In genomic region chr3:119518026-119518425, GRCh38 we compare ENCODE assay signal across 18 cellular contexts. TPM values are rescaled to one million over a fixed set of nuclear protein-coding genes. Genes with fewer than 3 reads are reported as not detected.
DNase-seq lines count a peak whose midpoint lies in the region; ATAC-seq, FAIRE-seq and TF ChIP-seq lines count a peak whose summit lies in the region.
"Had no signal": no experiment of that assay in that cellular context is flagged by ENCODE, and none has a peak within 500 bp of the region (broad histone marks: within the 10 kb centered on the region; RNA-seq: fewer than 3 reads in every experiment).

No MANE protein-coding gene starts in this region.

- peaks cover 3% of the 10 kb centered on the region for H3K4me1 Mint-ChIP-seq in T-helper 2 cell treated with Interferon-gamma antibody and Interleukin-4, amounts not matched to agents 5 μg/mL and 100 μg/mL, for 36 hours (ENCODE audit: low read depth)

- H3K9ac ChIP-seq in GM12878 (ENCODE audit: control insufficient read depth, insufficient read depth, low read length): no peak overlapping the region
- H3K9ac ChIP-seq: BLaER1 treated with 17β-estradiol and CSF1 and Interleukin-3, amounts not matched to agents 10 nM and 100 nM had no signal

- FAIRE-seq in GM12878 (lab: Jason Lieb, UNC): no peak
- FAIRE-seq: GM19239 had no signal

- H3K27ac Mint-ChIP-seq in T-helper 2 cell treated with Interferon-gamma antibody and Interleukin-4, amounts not matched to agents 5 μg/mL and 100 μg/mL, for 36 hours: no peak overlapping the region
- H3K27ac Mint-ChIP-seq: CD4-positive, CD25-positive, alpha-beta regulatory T cell; HFFc6 had no signal

- H3K4me3 ChIP-seq in heart left ventricle: no peak overlapping the region
- H3K4me3 ChIP-seq in GM12878: no peak overlapping the region
- H3K4me3 ChIP-seq in adrenal gland: no peak overlapping the region
- H3K4me3 ChIP-seq: BLaER1 treated with 17β-estradiol and CSF1 and Interleukin-3, amounts not matched to agents 10 nM and 100 nM had no signal

- ATAC-seq in heart left ventricle: peak in 3 of 4 donors; percentile 43 to 52 (median 44)
- 0 out of 3 replicates have a peak, but pooled peaks have one; percentile 27 for ATAC-seq in GM12878
- ATAC-seq in left ventricle myocardium superior: peak; percentile 59

- H2AFZ ChIP-seq in GM12878 (ENCODE audit: control insufficient read depth, low read depth, low read length): no peak overlapping the region

- H3K9me3 ChIP-seq in heart left ventricle: peaks cover 0 to 8% (median 0%) of the 10 kb centered on the region in 12 donors
- no peaks in the 10 kb centered on the region; the same call in 2 of the 3 replicates for H3K9me3 ChIP-seq in GM12878 (replicated peaks; ENCODE audit: control insufficient read depth, insufficient read depth, low read length)
- H3K9me3 ChIP-seq in adrenal gland (replicated peaks in 1 of 3): no peaks in the 10 kb centered on the region

- H3K4me1 ChIP-seq in heart left ventricle (peaks cover 0 to 16% (median 5%) of the 10 kb centered on the region in 12 donors), GM12878 (ENCODE audit: control insufficient read depth, insufficient read depth, low read length) (no peaks in the 10 kb centered on the region), adrenal gland (replicated peaks in 1 of 2) (no peaks in the 10 kb centered on the region)

- H3K4me3 Mint-ChIP-seq in T-helper 2 cell treated with Interferon-gamma antibody and Interleukin-4, amounts not matched to agents 5 μg/mL and 100 μg/mL, for 36 hours: no peak overlapping the region
- H3K4me3 Mint-ChIP-seq: CD4-positive, CD25-positive, alpha-beta regulatory T cell; HFFc6 had no signal

- H3K79me2 ChIP-seq in GM12878 (ENCODE audit: control insufficient read depth, insufficient read depth, low read length): no peaks in the 10 kb centered on the region

- H3K36me3 ChIP-seq in heart left ventricle (peaks cover 3 to 100% (median 97%) of the 10 kb centered on the region in 9 donors), GM12878 (ENCODE audit: control insufficient read depth in 2 of 2, insufficient read depth in 2 of 2, low read length in 1 of 2) (peaks cover 2 to 34% of the 10 kb centered on the region in 2 experiments), adrenal gland (replicated peaks in 1 of 2) (peaks cover 0 to 70% of the 10 kb centered on the region in 2 donors)

- WGBS in heart left ventricle, 4 donors: 95 to 100% (median 98%) methylated on average over 1 of the region's 1 CpG
- WGBS in GM12878 (ENCODE audit: insufficient coverage, insufficient replicate concordance, low lambda C conversion rate, missing lambda C conversion rate): 100% methylated on average over 1 of the region's 1 CpG
- WGBS in adrenal gland, 4 donors: 86 to 100% (median 99%) methylated on average over 1 of the region's 1 CpG

- H3K9me3 Mint-ChIP-seq in T-helper 2 cell treated with Interferon-gamma antibody and Interleukin-4, amounts not matched to agents 5 μg/mL and 100 μg/mL, for 36 hours: peaks cover 11% of the 10 kb centered on the region
- H3K9me3 Mint-ChIP-seq: HFFc6 had no signal

- H3K36me3 Mint-ChIP-seq in T-helper 2 cell treated with Interferon-gamma antibody and Interleukin-4, amounts not matched to agents 5 μg/mL and 100 μg/mL, for 36 hours (ENCODE audit: low read depth): peaks cover 72% of the 10 kb centered on the region

- TF ChIP-seq POLR2A in heart left ventricle (IDR thresholded peaks at IDR 0.05) (no peak), GM12878 (IDR thresholded peaks at IDR 0.05; ENCODE audit: low read depth, low read length) (no peak), adrenal gland (IDR thresholded peaks at IDR 0.05) (no peak)

- CTCF ChIA-PET in GM12878 (lab: Yijun Ruan, JAX): interaction anchor here (0.8 to 1.4 kb wide), 4 partner anchors 10 to 243 kb away, joined by 3 read pairs; no protein-coding TSS in a partner anchor

- SMC1A ChIA-PET in GM12878 (lab: Charles Lee; ENCODE audit: uncharacterized antibody, unreplicated experiment): interaction anchor here (1.3 to 2.1 kb wide), 5 partner anchors 9 to 165 kb away, joined by 3 to 10 read pairs (median 4); no protein-coding TSS in a partner anchor

- no peaks in the 10 kb centered on the region for H4K20me1 ChIP-seq in GM12878 (ENCODE audit: control insufficient read depth, insufficient read depth)
- H4K20me1 ChIP-seq: BLaER1 treated with 17β-estradiol and CSF1 and Interleukin-3, amounts not matched to agents 10 nM and 100 nM had no signal

- peak in 1 of 12 donors; percentile 4 for TF ChIP-seq CTCF in heart left ventricle (IDR thresholded peaks at IDR 0.05)
- TF ChIP-seq CTCF in GM12878 (IDR thresholded peaks at IDR 0.05 in 2 of 3, conservative IDR thresholded peaks at IDR 0.05 in 1 of 3; ENCODE audit: control insufficient read depth in 2 of 3, extremely low read depth in 1 of 3, insufficient read depth in 1 of 3, low read depth in 3 of 3, low read length in 3 of 3): peak in 1 of 3 experiments; percentile 8; a peak in 1 of 6 replicates
- no peak for TF ChIP-seq CTCF in adrenal gland (IDR thresholded peaks at IDR 0.05)

- no peak for TF ChIP-seq EP300 in GM12878 (IDR thresholded peaks at IDR 0.05; ENCODE audit: borderline replicate concordance in 1 of 2, control insufficient read depth in 1 of 2, low read depth in 2 of 2, low read length in 2 of 2)

- in situ Hi-C loops in GM12878 (cut with MboI): no loop called here

- intact Hi-C loops in heart left ventricle (cut with DNase I): no loop called here
- intact Hi-C loops in cardiac septum (cut with DNase I): no loop called here
- intact Hi-C loops in GM12878 (cut with micrococcal nuclease; ENCODE audit: unreplicated experiment): no loop called here
- intact Hi-C loops in left ventricle myocardium superior (cut with micrococcal nuclease): no loop called here
- intact Hi-C loops in adrenal gland (cut with DNase I): no loop called here

- H3K27me3 ChIP-seq in heart left ventricle: no peaks in the 10 kb centered on the region
- H3K27me3 ChIP-seq in GM12878 (replicated peaks in 1 of 2; ENCODE audit: control insufficient read depth in 2 of 2, insufficient read depth in 2 of 2, low read length in 1 of 2): no peaks in the 10 kb centered on the region
- no peaks in the 10 kb centered on the region for H3K27me3 ChIP-seq in adrenal gland
- H3K27me3 ChIP-seq: BLaER1 treated with 17β-estradiol and CSF1 and Interleukin-3, amounts not matched to agents 10 nM and 100 nM had no signal

- no TSS peak for BruUV-seq in GM12878 (replicated peaks; lab: Mats Ljungman, UMichigan)

- H3K27ac ChIP-seq in heart left ventricle (peak overlapping the region; percentile 53 to 87 (median 79)), GM12878 (ENCODE audit: control insufficient read depth, insufficient read depth) (no peak overlapping the region), adrenal gland (no peak overlapping the region)
- H3K27ac ChIP-seq: BLaER1 treated with 17β-estradiol and CSF1 and Interleukin-3, amounts not matched to agents 10 nM and 100 nM had no signal

- no peak for DNase-seq in heart left ventricle
- no peak for DNase-seq in cardiac septum (ENCODE audit: low spot score)
- DNase-seq in GM12878 (ENCODE audit: low read depth, low spot score): no peak
- DNase-seq in left ventricle myocardium superior: no peak
- DNase-seq in adrenal gland: no peak
- DNase-seq in T-helper 2 cell treated with Interferon-gamma antibody and Interleukin-4, amounts not matched to agents 5 μg/mL and 100 μg/mL, for 36 hours (ENCODE audit: low spot score): no peak
- no peak for DNase-seq in NCI-H146 treated with DMSO at 0.1 percent for 48 hours (lab: John Stamatoyannopoulos, UW; ENCODE audit: unreplicated experiment)
- DNase-seq: ACHN; Calu3; CD4-positive, CD25-positive, alpha-beta regulatory T cell; DMS 273 treated with DMSO at 0.1 percent for 48 hours; HCEC 1CT; HFFc6 had no signal

- H3K4me2 ChIP-seq in GM12878 (ENCODE audit: control insufficient read depth, insufficient read depth): no peak overlapping the region
- H3K4me2 ChIP-seq: BLaER1 treated with 17β-estradiol and CSF1 and Interleukin-3, amounts not matched to agents 10 nM and 100 nM had no signal

- RAD21 ChIA-PET in GM12878 (lab: Charles Lee; ENCODE audit: unreplicated experiment): interaction anchor here (1.0 kb wide), 1 partner anchor 82 kb away, joined by 4 read pairs; no protein-coding TSS in a partner anchor

- TF ChIP-seq RAD21 in GM12878 (IDR thresholded peaks at IDR 0.05; ENCODE audit: insufficient read depth, low read depth, low read length): no peak

- POLR2A ChIA-PET in GM12878 (lab: Charles Lee): interaction anchor here (0.7 to 3.7 kb wide), 2 partner anchors 10 to 166 kb away, joined by 6 to 19 read pairs; no protein-coding TSS in a partner anchor

- H3K27me3 Mint-ChIP-seq in T-helper 2 cell treated with Interferon-gamma antibody and Interleukin-4, amounts not matched to agents 5 μg/mL and 100 μg/mL, for 36 hours (ENCODE audit: low read depth): no peaks in the 10 kb centered on the region
- H3K27me3 Mint-ChIP-seq: CD4-positive, CD25-positive, alpha-beta regulatory T cell had no signal

RNA-seq across cellular contexts. Expression of gene TIMMDC1, which starts 19.7 kb away (rescaled TPM):
- total RNA-seq in heart left ventricle: 100 to 1,000 TPM in 8 of 9 donors, 10 to 100 TPM in 1; 78.6 to 297 (median 224) TPM
- polyA plus RNA-seq in heart left ventricle: 100 to 1,000 TPM; 132 to 134 TPM
- 211 TPM for total RNA-seq in cardiac septum
- 48.8 and 57.4 TPM in 2 replicates for total RNA-seq in GM12878 (2013; cell fraction: nucleolus; rRNA removed)
- 55.5 and 59.3 TPM in 2 replicates for total RNA-seq in GM12878 (2014; rRNA removed)
- 52.3 and 55.9 TPM in 2 replicates for total RNA-seq in GM12878 (2014; rRNA removed; fragmentation: Illumina TruSeq; extraction: Trizol)
- 76.3 and 79.7 TPM in 2 replicates for total RNA-seq in GM12878 (2021)
- polyA plus RNA-seq in GM12878 (2011; ENCODE audit: low read depth): 46.8 TPM
- polyA plus RNA-seq in GM12878 (2011; rRNA removed): 67.9 and 98.2 TPM in 2 replicates
- polyA plus RNA-seq in GM12878 (2011; cell fraction: cytosol; rRNA removed): 43.3 and 50.3 TPM in 2 replicates
- 31.7 and 36.5 TPM in 2 replicates for polyA plus RNA-seq in GM12878 (2011; cell fraction: nucleus; rRNA removed)
- 32.6 and 37.3 TPM in 2 replicates for polyA plus RNA-seq in GM12878 (2012)
- 56.7 and 64.3 TPM in 2 replicates for polyA plus RNA-seq in GM12878 (2014; fragmentation: Illumina TruSeq; extraction: Trizol)
- 100 to 1,000 TPM; 136 to 146 TPM for polyA plus RNA-seq in GM12878 (2014; fragmentation: Nextera tagmentation; extraction: Ambion mirVana)
- polyA plus RNA-seq in GM12878 (2014; rRNA removed): 62.5 and 70.8 TPM in 2 replicates
- 100 to 1,000 TPM; 138 to 142 TPM for polyA plus RNA-seq in GM12878 (2016; fragmentation: Nextera tagmentation; extraction: Ambion mirVana)
- polyA minus RNA-seq in GM12878 (2011; rRNA and poly(A)+ RNA removed): 28.7 and 39.7 TPM in 2 replicates
- 15.9 and 26.4 TPM in 2 replicates for polyA minus RNA-seq in GM12878 (2011; cell fraction: cytosol; rRNA and poly(A)+ RNA removed)
- polyA minus RNA-seq in GM12878 (2011; cell fraction: nucleus; rRNA and poly(A)+ RNA removed): 26.7 and 37.4 TPM in 2 replicates
- total RNA-seq in left ventricle myocardium superior: 349 TPM
- total RNA-seq in adrenal gland: 100 to 1,000 TPM in 3 of 8 donors, 10 to 100 TPM in 5; 53.9 to 147 (median 91.3) TPM
- 100 to 1,000 TPM in 1 of 3 donors, 10 to 100 TPM in 2; 69.9 to 141 (median 71.0) TPM for polyA plus RNA-seq in adrenal gland

RNA-seq across cellular contexts. Expression of gene CD80, which starts 41.4 kb away (rescaled TPM):
- total RNA-seq in heart left ventricle (1 to 10 TPM in 1 of 9 donors, under 1 TPM in 5, not detected in 3; 0.22 to 4.4 (median 0.39) TPM), cardiac septum (0.46 TPM), GM12878 (2014; rRNA removed) (68.7 and 83.3 TPM in 2 replicates), GM12878 (2014; rRNA removed; fragmentation: Illumina TruSeq; extraction: Trizol) (64.3 and 70.2 TPM in 2 replicates), GM12878 (2021) (51.8 and 54.4 TPM in 2 replicates), left ventricle myocardium superior (not detected), adrenal gland (1 to 10 TPM in 2 of 8 donors, under 1 TPM in 5, not detected in 1; 0.28 to 2.0 (median 0.79) TPM)
- polyA plus RNA-seq in heart left ventricle (under 1 TPM; 0.12 to 0.19 TPM), GM12878 (2011; rRNA removed) (137 and 157 TPM in 2 replicates), GM12878 (2014; fragmentation: Illumina TruSeq; extraction: Trizol) (61.8 and 81.6 TPM in 2 replicates), GM12878 (2014; fragmentation: Nextera tagmentation; extraction: Ambion mirVana) (10 to 100 TPM; 42.5 to 54.1 TPM), GM12878 (2014; rRNA removed) (60.9 and 68.5 TPM in 2 replicates), GM12878 (2016; fragmentation: Nextera tagmentation; extraction: Ambion mirVana) (10 to 100 TPM; 41.4 to 44.5 TPM), adrenal gland (under 1 TPM; 0.07 to 0.55 (median 0.16) TPM)
- total RNA-seq in GM12878 (2013; cell fraction: nucleolus; rRNA removed): 691 and 699 TPM in 2 replicates
- polyA plus RNA-seq in GM12878 (2011; ENCODE audit: low read depth): 39.5 TPM
- 93.0 and 95.1 TPM in 2 replicates for polyA plus RNA-seq in GM12878 (2011; cell fraction: cytosol; rRNA removed)
- 106 and 129 TPM in 2 replicates for polyA plus RNA-seq in GM12878 (2011; cell fraction: nucleus; rRNA removed)
- 27.9 and 44.5 TPM in 2 replicates for polyA plus RNA-seq in GM12878 (2012)
- polyA minus RNA-seq in GM12878 (2011; rRNA and poly(A)+ RNA removed): 272 and 299 TPM in 2 replicates
- polyA minus RNA-seq in GM12878 (2011; cell fraction: cytosol; rRNA and poly(A)+ RNA removed): 39.7 and 42.1 TPM in 2 replicates
- polyA minus RNA-seq in GM12878 (2011; cell fraction: nucleus; rRNA and poly(A)+ RNA removed): 126 and 140 TPM in 2 replicates
- total RNA-seq: A172, Calu3, Daoy, H4, HFFc6 had no signal

RNA-seq across cellular contexts. Expression of gene POGLUT1, which starts 49.3 kb away (rescaled TPM):
- 10 to 100 TPM in 2 of 9 donors, 1 to 10 TPM in 7; 2.2 to 17.5 (median 5.9) TPM for total RNA-seq in heart left ventricle
- 10 to 100 TPM in 1 of 2 donors, 1 to 10 TPM in 1; 4.0 to 20.8 TPM for polyA plus RNA-seq in heart left ventricle
- total RNA-seq in cardiac septum: 4.9 TPM
- 118 and 124 TPM in 2 replicates for total RNA-seq in GM12878 (2013; cell fraction: nucleolus; rRNA removed)
- 19.1 and 22.7 TPM in 2 replicates for total RNA-seq in GM12878 (2014; rRNA removed)
- 18.5 and 19.0 TPM in 2 replicates for total RNA-seq in GM12878 (2014; rRNA removed; fragmentation: Illumina TruSeq; extraction: Trizol)
- total RNA-seq in GM12878 (2021): 20.3 and 27.1 TPM in 2 replicates
- polyA plus RNA-seq in GM12878 (2011; ENCODE audit: low read depth): 9.3 TPM
- 38.3 and 53.7 TPM in 2 replicates for polyA plus RNA-seq in GM12878 (2011; rRNA removed)
- 13.7 and 16.3 TPM in 2 replicates for polyA plus RNA-seq in GM12878 (2011; cell fraction: cytosol; rRNA removed)
- 38.2 and 38.9 TPM in 2 replicates for polyA plus RNA-seq in GM12878 (2011; cell fraction: nucleus; rRNA removed)
- 13.3 and 15.9 TPM in 2 replicates for polyA plus RNA-seq in GM12878 (2012)
- polyA plus RNA-seq in GM12878 (2014; fragmentation: Illumina TruSeq; extraction: Trizol): 19.8 and 22.5 TPM in 2 replicates
- polyA plus RNA-seq in GM12878 (2014; fragmentation: Nextera tagmentation; extraction: Ambion mirVana): 10 to 100 TPM; 18.3 to 37.9 TPM
- 13.3 and 16.4 TPM in 2 replicates for polyA plus RNA-seq in GM12878 (2014; rRNA removed)
- polyA plus RNA-seq in GM12878 (2016; fragmentation: Nextera tagmentation; extraction: Ambion mirVana): 10 to 100 TPM; 25.7 to 29.3 TPM
- polyA minus RNA-seq in GM12878 (2011; rRNA and poly(A)+ RNA removed): 27.0 and 39.1 TPM in 2 replicates
- 11.4 and 12.6 TPM in 2 replicates for polyA minus RNA-seq in GM12878 (2011; cell fraction: cytosol; rRNA and poly(A)+ RNA removed)
- polyA minus RNA-seq in GM12878 (2011; cell fraction: nucleus; rRNA and poly(A)+ RNA removed): 21.5 and 37.2 TPM in 2 replicates
- total RNA-seq in left ventricle myocardium superior: 6.4 TPM
- 10 to 100 TPM; 14.6 to 30.9 (median 18.2) TPM for total RNA-seq in adrenal gland
- polyA plus RNA-seq in adrenal gland: 10 to 100 TPM; 12.7 to 24.8 (median 13.8) TPM

RNA-seq across cellular contexts. Expression of gene TMEM39A, which starts 54.6 kb away (rescaled TPM):
- total RNA-seq in heart left ventricle (10 to 100 TPM in 7 of 9 donors, 1 to 10 TPM in 2; 8.7 to 21.0 (median 15.6) TPM), cardiac septum (18.3 TPM), GM12878 (2014; rRNA removed) (32.2 and 38.5 TPM in 2 replicates), GM12878 (2014; rRNA removed; fragmentation: Illumina TruSeq; extraction: Trizol) (20.7 and 23.3 TPM in 2 replicates), GM12878 (2021) (35.8 and 39.0 TPM in 2 replicates), left ventricle myocardium superior (17.5 TPM), adrenal gland (10 to 100 TPM; 31.3 to 70.5 (median 37.5) TPM)
- polyA plus RNA-seq in heart left ventricle (10 to 100 TPM in 1 of 2 donors, 1 to 10 TPM in 1; 4.8 to 18.9 TPM), GM12878 (2011; rRNA removed) (43.2 and 44.7 TPM in 2 replicates), GM12878 (2014; fragmentation: Illumina TruSeq; extraction: Trizol) (19.8 and 21.7 TPM in 2 replicates), GM12878 (2014; fragmentation: Nextera tagmentation; extraction: Ambion mirVana) (10 to 100 TPM; 10.8 to 21.2 TPM), GM12878 (2014; rRNA removed) (27.0 and 28.0 TPM in 2 replicates), GM12878 (2016; fragmentation: Nextera tagmentation; extraction: Ambion mirVana) (10 to 100 TPM; 40.4 to 41.6 TPM), adrenal gland (10 to 100 TPM; 10.4 to 40.4 (median 16.2) TPM)
- total RNA-seq in GM12878 (2013; cell fraction: nucleolus; rRNA removed): 197 and 208 TPM in 2 replicates
- polyA plus RNA-seq in GM12878 (2011; ENCODE audit: low read depth): 14.8 TPM
- polyA plus RNA-seq in GM12878 (2011; cell fraction: cytosol; rRNA removed): 25.6 and 26.8 TPM in 2 replicates
- 59.1 and 86.2 TPM in 2 replicates for polyA plus RNA-seq in GM12878 (2011; cell fraction: nucleus; rRNA removed)
- 24.8 and 26.8 TPM in 2 replicates for polyA plus RNA-seq in GM12878 (2012)
- polyA minus RNA-seq in GM12878 (2011; rRNA and poly(A)+ RNA removed): 83.7 and 91.1 TPM in 2 replicates
- 7.7 and 11.2 TPM in 2 replicates for polyA minus RNA-seq in GM12878 (2011; cell fraction: cytosol; rRNA and poly(A)+ RNA removed)
- 53.1 and 60.4 TPM in 2 replicates for polyA minus RNA-seq in GM12878 (2011; cell fraction: nucleus; rRNA and poly(A)+ RNA removed)

Comparison
In these comparisons a context has a peak if more than half of its experiments do, and no peak if none do; other contexts are left out.
1. H3K27ac ChIP-seq: peak in heart left ventricle (12 of 12); none in GM12878 (single experiment) and adrenal gland (0 of 5).
2. RNA of gene CD80, which starts 41.4 kb away (total RNA-seq): 51.8 to 699 TPM in GM12878; 0.28 to 2.0 TPM in adrenal gland, 0.46 TPM in cardiac septum (single experiment), 0.22 to 4.4 TPM in heart left ventricle and not detected in left ventricle myocardium superior (single experiment); every median in the first group is over 4 times any median in the second.
3. Peak in every context shown above with its lines, with median percentiles within 50 percentile points of each other: ATAC-seq.